12 cellular contexts compared by ENCODE assay signal in genomic region chr16:89837014-89837546, GRCh38. TPM values are rescaled to one million over a fixed set of nuclear protein-coding genes. Genes with fewer than 3 reads are reported as not detected.
DNase-seq lines count a peak whose midpoint lies in the region; ATAC-seq and TF ChIP-seq lines count a peak whose summit lies in the region.
"Had no signal": no experiment of that assay in that cellular context is flagged by ENCODE, and none has a peak within 500 bp of the region (broad histone marks: within the 10 kb centered on the region; RNA-seq: fewer than 3 reads in every experiment).

No MANE protein-coding gene starts in this region.

- no peaks in the 10 kb centered on the region for H3F3A ChIP-seq in MM.1S (ENCODE audit: insufficient read depth, low read length)

- ATAC-seq in central memory CD8-positive, alpha-beta T cell (replicated peaks; ENCODE audit: extremely low read depth, poor library complexity, severe bottlenecking) = no peak
- ATAC-seq in natural killer cell = no peak
- ATAC-seq: HCT116 had no signal

- H3K4me3 ChIP-seq in BLaER1 treated with 17β-estradiol and CSF1 and Interleukin-3, amounts not matched to agents 10 nM and 100 nM = peak overlapping the region in 6 of 10 experiments; percentile 25 to 56 (median 34); a peak in 6 of 20 replicates
- H3K4me3 ChIP-seq in MM.1S (ENCODE audit: low read length) = no peak overlapping the region
- H3K4me3 ChIP-seq: SK-N-MC had no signal

- no peaks in the 10 kb centered on the region for H3K9me2 ChIP-seq in MM.1S (replicated peaks; ENCODE audit: insufficient read depth, low read length)

- peaks cover 13% of the 10 kb centered on the region for H3K4me1 Mint-ChIP-seq in central memory CD8-positive, alpha-beta T cell
- H3K4me1 Mint-ChIP-seq in natural killer cell = peaks cover 7 to 26% of the 10 kb centered on the region in 2 donors
- no peaks in the 10 kb centered on the region for H3K4me1 Mint-ChIP-seq in mesothelial cell of epicardium

- DNase-seq in HT-29 (ENCODE audit: low spot score) (peak; percentile 32), natural killer cell (no peak), mesothelial cell of epicardium (ENCODE audit: low spot score in 2 of 2, unreplicated experiment in 2 of 2) (no peak), NOMO-1 treated with dmso at 0.1 percent for 144 hours (lab: John Stamatoyannopoulos, UW; ENCODE audit: unreplicated experiment) (no peak), hippocampal formation (lab: John Stamatoyannopoulos, UW) (no peak), MM.1S (no peak)
- DNase-seq in central memory CD8-positive, alpha-beta T cell (ENCODE audit: low spot score in 2 of 2) = no peak

- H3K27me3 ChIP-seq in BLaER1 treated with 17β-estradiol and CSF1 and Interleukin-3, amounts not matched to agents 10 nM and 100 nM = no peaks in the 10 kb centered on the region
- H3K27me3 ChIP-seq in MM.1S (replicated peaks; ENCODE audit: insufficient read depth, low read length) = no peaks in the 10 kb centered on the region
- H3K27me3 ChIP-seq: esophagus muscularis mucosa had no signal

- peak overlapping the region; percentile 77 for H3K27ac Mint-ChIP-seq in central memory CD8-positive, alpha-beta T cell (ENCODE audit: low read depth)
- H3K27ac Mint-ChIP-seq in natural killer cell (peak overlapping the region; percentile 63 to 65), mesothelial cell of epicardium (no peak overlapping the region)
- H3K27ac Mint-ChIP-seq: stimulated activated naive CD8-positive, alpha-beta T cell treated with anti-CD3 and anti-CD28 coated beads, Interleukin-15, Interleukin-2, amounts not matched to agents 100 ng/mL and 50 ng/mL, for 24 hours had no signal

- H3K27me3 Mint-ChIP-seq in central memory CD8-positive, alpha-beta T cell = no peaks in the 10 kb centered on the region
- H3K27me3 Mint-ChIP-seq in natural killer cell (ENCODE audit: low read depth in 2 of 2) = no peaks in the 10 kb centered on the region
- H3K27me3 Mint-ChIP-seq in mesothelial cell of epicardium (ENCODE audit: low read depth) = no peaks in the 10 kb centered on the region

- H3K4me2 ChIP-seq in BLaER1 treated with 17β-estradiol and CSF1 and Interleukin-3, amounts not matched to agents 10 nM and 100 nM = peak overlapping the region; percentile 59 to 91 (median 79)
- no peak overlapping the region for H3K4me2 ChIP-seq in MM.1S (ENCODE audit: low read depth, low read length)

- peaks cover 8 to 29% (median 23%) of the 10 kb centered on the region in 11 experiments for H3K9me3 ChIP-seq in BLaER1 treated with 17β-estradiol and CSF1 and Interleukin-3, amounts not matched to agents 10 nM and 100 nM (replicated peaks in 1 of 11)
- no peaks in the 10 kb centered on the region for H3K9me3 ChIP-seq in MM.1S (replicated peaks; ENCODE audit: insufficient read depth, low read length)
- H3K9me3 ChIP-seq: esophagus muscularis mucosa had no signal

- H3K9ac ChIP-seq in BLaER1 treated with 17β-estradiol and CSF1 and Interleukin-3, amounts not matched to agents 10 nM and 100 nM = peak overlapping the region in 10 of 11 experiments; percentile 35 to 67 (median 57); a peak in 9 of 22 replicates
- H3K9ac ChIP-seq in MM.1S (ENCODE audit: low read length) = no peak overlapping the region

- peaks cover 0 to 11% (median 0%) of the 10 kb centered on the region in 11 experiments; a peak in 1 of 22 replicates for H3K36me3 ChIP-seq in BLaER1 treated with 17β-estradiol and CSF1 and Interleukin-3, amounts not matched to agents 10 nM and 100 nM
- no peaks in the 10 kb centered on the region for H3K36me3 ChIP-seq in MM.1S (replicated peaks; ENCODE audit: insufficient read depth, low read length)
- H3K36me3 ChIP-seq: esophagus muscularis mucosa had no signal

- no peaks in the 10 kb centered on the region for H3K79me2 ChIP-seq in MM.1S (ENCODE audit: low read length)

- intact Hi-C loops in natural killer cell (cut with micrococcal nuclease) = no loop called here

- H2AFZ ChIP-seq in MM.1S (ENCODE audit: low read length) = no peak overlapping the region

- peak overlapping the region; percentile 57 for H3K4me3 Mint-ChIP-seq in central memory CD8-positive, alpha-beta T cell
- H3K4me3 Mint-ChIP-seq in natural killer cell (peak overlapping the region; percentile 78), mesothelial cell of epicardium (no peak overlapping the region)

- peaks cover 6% of the 10 kb centered on the region for H3K36me3 Mint-ChIP-seq in central memory CD8-positive, alpha-beta T cell (ENCODE audit: insufficient read depth)
- H3K36me3 Mint-ChIP-seq in natural killer cell = no peaks in the 10 kb centered on the region
- no peaks in the 10 kb centered on the region for H3K36me3 Mint-ChIP-seq in mesothelial cell of epicardium

- H4K20me1 ChIP-seq in BLaER1 treated with 17β-estradiol and CSF1 and Interleukin-3, amounts not matched to agents 10 nM and 100 nM = no peaks in the 10 kb centered on the region
- H4K20me1 ChIP-seq in MM.1S (ENCODE audit: insufficient read depth, low read length) = no peaks in the 10 kb centered on the region

- TF ChIP-seq CTCF in natural killer cell (IDR thresholded peaks at IDR 0.05) (no peak), mesothelial cell of epicardium (IDR thresholded peaks at IDR 0.05; ENCODE audit: unreplicated experiment) (no peak), MM.1S (IDR thresholded peaks at IDR 0.05; ENCODE audit: low read length) (no peak)

- peaks cover 18 to 36% (median 29%) of the 10 kb centered on the region in 10 experiments for H3K4me1 ChIP-seq in BLaER1 treated with 17β-estradiol and CSF1 and Interleukin-3, amounts not matched to agents 10 nM and 100 nM
- no peaks in the 10 kb centered on the region for H3K4me1 ChIP-seq in MM.1S (ENCODE audit: low read length)
- H3K4me1 ChIP-seq: esophagus muscularis mucosa had no signal

- peak overlapping the region in 10 of 11 experiments; percentile 27 to 73 (median 63); a peak in 13 of 22 replicates for H3K27ac ChIP-seq in BLaER1 treated with 17β-estradiol and CSF1 and Interleukin-3, amounts not matched to agents 10 nM and 100 nM
- no peak overlapping the region for H3K27ac ChIP-seq in MM.1S (ENCODE audit: low read length)
- H3K27ac ChIP-seq: esophagus muscularis mucosa, SK-N-MC had no signal

- H3K9me3 Mint-ChIP-seq in central memory CD8-positive, alpha-beta T cell = no peaks in the 10 kb centered on the region
- no peaks in the 10 kb centered on the region for H3K9me3 Mint-ChIP-seq in natural killer cell
- H3K9me3 Mint-ChIP-seq in mesothelial cell of epicardium = no peaks in the 10 kb centered on the region
- H3K9me3 Mint-ChIP-seq: stimulated activated naive CD8-positive, alpha-beta T cell treated with anti-CD3 and anti-CD28 coated beads, Interleukin-15, Interleukin-2, amounts not matched to agents 100 ng/mL and 50 ng/mL, for 24 hours had no signal

RNA-seq across cellular contexts. Expression of gene SPIRE2, which starts 8.8 kb away (rescaled TPM):
- 25.2 and 30.4 TPM in 2 replicates for total RNA-seq in HT-29 (2014; rRNA removed; shearing (Covaris generic))
- total RNA-seq in natural killer cell (1 to 10 TPM; 4.5 to 8.7 (median 6.5) TPM), mesothelial cell of epicardium (4.9 to 6.8 TPM (median 5.5 TPM) in 3 replicates)

RNA-seq across cellular contexts. Expression of gene FANCA, which starts 20.6 kb away (rescaled TPM):
- total RNA-seq in HT-29 (2014; rRNA removed; shearing (Covaris generic)) = 92.6 and 100 TPM in 2 replicates
- total RNA-seq in natural killer cell (10 to 100 TPM; 43.3 to 45.4 (median 45.1) TPM), mesothelial cell of epicardium (37.3 to 50.8 TPM (median 46.2 TPM) in 3 replicates)

RNA-seq across cellular contexts. Expression of gene TCF25, which starts 36.3 kb away (rescaled TPM):
- 136 and 161 TPM in 2 replicates for total RNA-seq in HT-29 (2014; rRNA removed; shearing (Covaris generic))
- total RNA-seq in natural killer cell = 100 to 1,000 TPM; 509 to 682 (median 567) TPM
- 304 to 323 TPM (median 313 TPM) in 3 replicates for total RNA-seq in mesothelial cell of epicardium
